In genomic region chr1:197178998-197179397, GRCh38 we compare ENCODE assay signal across 11 cellular contexts. TPM values are rescaled to one million over a fixed set of nuclear protein-coding genes. Genes with fewer than 3 reads are reported as not detected.
DNase-seq lines count a peak whose midpoint lies in the region; ATAC-seq, FAIRE-seq and TF ChIP-seq lines count a peak whose summit lies in the region.
"Had no signal": no experiment of that assay in that cellular context is flagged by ENCODE, and none has a peak within 500 bp of the region (broad histone marks: within the 10 kb centered on the region; RNA-seq: fewer than 3 reads in every experiment).

No MANE protein-coding gene starts in this region.

- ATAC-seq in GM21360 (IDR thresholded peaks at IDR 0.05; ENCODE audit: unreplicated experiment) (peak; percentile 49), HG03520 (IDR thresholded peaks at IDR 0.05; ENCODE audit: unreplicated experiment) (peak; percentile 59), gastrocnemius medialis (no peak), T-cell (replicated peaks in 1 of 4) (no peak)

- no peaks in the 10 kb centered on the region for H3K9me3 ChIP-seq in endothelial cell of umbilical vein (replicated peaks; ENCODE audit: control insufficient read depth, insufficient read depth, low read length)
- no peaks in the 10 kb centered on the region for H3K9me3 ChIP-seq in gastrocnemius medialis

- no peak overlapping the region for H3K27ac Mint-ChIP-seq in T-cell

- H3K36me3 ChIP-seq in endothelial cell of umbilical vein (ENCODE audit: control insufficient read depth in 2 of 2, extremely low read depth in 1 of 2, insufficient read depth in 2 of 2, low read length in 2 of 2) (no peaks in the 10 kb centered on the region), gastrocnemius medialis (peaks cover 0 to 46% of the 10 kb centered on the region in 2 donors), H7 (replicated peaks; ENCODE audit: control insufficient read depth, insufficient read depth, low read length) (peaks cover 5% of the 10 kb centered on the region)

- H4K20me1 ChIP-seq in endothelial cell of umbilical vein (replicated peaks; ENCODE audit: control insufficient read depth, extremely low read depth, insufficient read depth, low read length), result no peaks in the 10 kb centered on the region

- H3K27me3 Mint-ChIP-seq in T-cell, result no peaks in the 10 kb centered on the region

- in situ Hi-C loops in gastrocnemius medialis (cut with MboI; ENCODE audit: low sequenced_read_pairs in 4 of 4), result loop anchor here in 1 of 4 donors (25.0 kb wide), 2 partner anchors 183 to 733 kb away; partner anchors contain the start of genes C1orf53 and LHX9

- H3K4me3 ChIP-seq in AG10803 (ENCODE audit: low read length) (no peak overlapping the region), endothelial cell of umbilical vein (replicated peaks in 1 of 3; ENCODE audit: insufficient read depth in 1 of 3, low read depth in 1 of 3, low read length in 3 of 3) (no peak overlapping the region), gastrocnemius medialis (no peak overlapping the region), H7 (ENCODE audit: insufficient read depth, low read depth, low read length) (no peak overlapping the region)

- no peak overlapping the region for H3K4me2 ChIP-seq in endothelial cell of umbilical vein (ENCODE audit: insufficient read depth, low read length)

- peak; percentile 24 for FAIRE-seq in endothelial cell of umbilical vein (lab: Jason Lieb, UNC)
- FAIRE-seq: bronchial epithelial cell, HTR-8/SVneo had no signal

- H2AFZ ChIP-seq in endothelial cell of umbilical vein (ENCODE audit: low read depth, low read length), result no peak overlapping the region

- TF ChIP-seq POLR2A in endothelial cell of umbilical vein (IDR thresholded peaks at IDR 0.05; ENCODE audit: low read depth, low read length), result no peak
- no peak for TF ChIP-seq POLR2A in gastrocnemius medialis (IDR thresholded peaks at IDR 0.05)

- H3K4me3 Mint-ChIP-seq in T-cell, result no peak overlapping the region

- intact Hi-C loops in endothelial cell of umbilical vein (cut with micrococcal nuclease), result loop anchor here (10.0 kb wide), 1 partner anchor 354 kb away; no protein-coding TSS in a partner anchor
- intact Hi-C loops in gastrocnemius medialis (cut with DNase I; ENCODE audit: low total_unique reads), result no loop called here

- H3K27ac ChIP-seq in endothelial cell of umbilical vein (ENCODE audit: insufficient read depth, low read depth, low read length), result peak overlapping the region; percentile 51
- no peak overlapping the region for H3K27ac ChIP-seq in gastrocnemius medialis

- peaks cover 7 to 12% (median 8%) of the 10 kb centered on the region in 3 donors for H3K4me1 Mint-ChIP-seq in T-cell

- BruUV-seq in endothelial cell of umbilical vein (replicated peaks; lab: Mats Ljungman, UMichigan), result no TSS peak

- H3K9me1 ChIP-seq in endothelial cell of umbilical vein (replicated peaks; ENCODE audit: control insufficient read depth, extremely low read depth, insufficient read depth, low read length), result no peaks in the 10 kb centered on the region

- CTCF ChIA-PET in endothelial cell of umbilical vein (lab: Charles Lee) (interaction anchor here (0.7 to 3.0 kb wide), 17 partner anchors 11 to 272 kb away, joined by 3 to 105 read pairs (median 5); no protein-coding TSS in a partner anchor), T-cell (lab: Charles Lee) (interaction anchor here (0.7 to 2.5 kb wide), 9 partner anchors 15 to 178 kb away, joined by 3 to 25 read pairs (median 5); no protein-coding TSS in a partner anchor)

- POLR2A ChIA-PET in endothelial cell of umbilical vein (lab: Charles Lee), result no interaction called here
- POLR2A ChIA-PET in T-cell (lab: Charles Lee), result interaction anchor here in 1 of 2 donors (0.6 kb wide), 1 partner anchor 563 kb away, joined by 3 read pairs; no protein-coding TSS in a partner anchor

- peaks cover 36% of the 10 kb centered on the region for H3K36me3 Mint-ChIP-seq in T-cell

- TF ChIP-seq CTCF in AG10803 (conservative IDR thresholded peaks at IDR 0.05; ENCODE audit: low read length) (peak; percentile 41), endothelial cell of umbilical vein (IDR thresholded peaks at IDR 0.05; ENCODE audit: extremely low read depth in 1 of 2, insufficient read depth in 1 of 2, low read depth in 1 of 2, low read length in 2 of 2) (no peak), gastrocnemius medialis (IDR thresholded peaks at IDR 0.05 in 4 of 5, conservative IDR thresholded peaks at IDR 0.05 in 1 of 5) (no peak)

- H3K9ac ChIP-seq in endothelial cell of umbilical vein (replicated peaks; ENCODE audit: extremely low read depth, insufficient read depth, low read length), result peak overlapping the region; percentile 11

- peak; percentile 60 for DNase-seq in AG10803 (ENCODE audit: low read depth)
- DNase-seq in endothelial cell of umbilical vein (ENCODE audit: low read depth, low spot score), result peak; percentile 48
- DNase-seq in gastrocnemius medialis, result no peak
- DNase-seq in H7, result no peak
- DNase-seq in NCI-H2227 (lab: John Stamatoyannopoulos, UW; ENCODE audit: unreplicated experiment), result no peak
- DNase-seq in T-cell, result no peak
- DNase-seq: DMS79 treated with DMSO at 0.1 percent for 48 hours had no signal

- H3K27me3 ChIP-seq in endothelial cell of umbilical vein (ENCODE audit: control insufficient read depth in 2 of 2, insufficient read depth in 2 of 2, low read length in 2 of 2) (no peaks in the 10 kb centered on the region), gastrocnemius medialis (no peaks in the 10 kb centered on the region), H7 (ENCODE audit: control insufficient read depth, insufficient read depth, low read length) (no peaks in the 10 kb centered on the region)

- dilution Hi-C loops in endothelial cell of umbilical vein (cut with MboI; ENCODE audit: extremely low pct_ligation_motif_present, low sequenced_read_pairs), result no loop called here

- peaks cover 6% of the 10 kb centered on the region for H3K4me1 ChIP-seq in endothelial cell of umbilical vein (ENCODE audit: control insufficient read depth, extremely low read depth, insufficient read depth, low read length)
- peaks cover 0 to 2% of the 10 kb centered on the region in 2 donors for H3K4me1 ChIP-seq in gastrocnemius medialis

- H3K79me2 ChIP-seq in endothelial cell of umbilical vein (ENCODE audit: control insufficient read depth, insufficient read depth, low read length), result no peaks in the 10 kb centered on the region

- no peaks in the 10 kb centered on the region for H3K9me3 Mint-ChIP-seq in T-cell

TF ChIP-seq in endothelial cell of umbilical vein, 7 proteins besides CTCF, POLR2A, EP300 and RAD21:
- no peak for TF ChIP-seq MYC (IDR thresholded peaks at IDR 0.05; ENCODE audit: low read depth, low read length)
- no peak for TF ChIP-seq MAX (IDR thresholded peaks at IDR 0.05; ENCODE audit: insufficient read depth, insufficient read length)
- TF ChIP-seq JUN (IDR thresholded peaks at IDR 0.05; ENCODE audit: borderline replicate concordance, insufficient read depth, insufficient read length, low read depth), result no peak
- TF ChIP-seq EZH2 (IDR thresholded peaks at IDR 0.05; ENCODE audit: borderline replicate concordance, low read depth, low read length, severe bottlenecking), result no peak
TF ChIP-seq in endothelial cell of umbilical vein: peak in this region for 0.

RNA-seq across cellular contexts. Expression of gene ZBTB41, which starts 22.1 kb away (rescaled TPM):
- total RNA-seq in endothelial cell of umbilical vein, result 4.6 and 5.4 TPM in 2 replicates
- polyA plus RNA-seq in endothelial cell of umbilical vein, result 1.0 and 1.1 TPM in 2 replicates
- polyA plus RNA-seq in endothelial cell of umbilical vein (2011; cell fraction: cytosol; rRNA removed), result 0.98 and 1.2 TPM in 2 replicates
- 3.4 and 3.5 TPM in 2 replicates for polyA plus RNA-seq in endothelial cell of umbilical vein (2011; cell fraction: nucleus; rRNA removed)
- polyA plus RNA-seq in endothelial cell of umbilical vein (2012), result 2.4 and 2.7 TPM in 2 replicates
- polyA minus RNA-seq in endothelial cell of umbilical vein, result 6.2 and 6.4 TPM in 2 replicates
- 7.0 TPM for polyA minus RNA-seq in endothelial cell of umbilical vein (2011; cell fraction: cytosol; rRNA and poly(A)+ RNA removed)
- 7.1 and 10.9 TPM in 2 replicates for polyA minus RNA-seq in endothelial cell of umbilical vein (2011; cell fraction: nucleus; rRNA and poly(A)+ RNA removed)
- total RNA-seq in gastrocnemius medialis, result 10 to 100 TPM in 2 of 4 donors, 1 to 10 TPM in 2; 6.9 to 14.2 (median 10.9) TPM
- 7.3 and 10.8 TPM in 2 replicates for total RNA-seq in H7 (2014; rRNA removed; shearing (Covaris generic))
- 1 to 10 TPM; 8.3 to 9.9 (median 8.6) TPM for total RNA-seq in T-cell

RNA-seq across cellular contexts. Expression of gene ASPM, which starts 32.5 kb away (rescaled TPM):
- total RNA-seq in endothelial cell of umbilical vein, result 44.6 and 55.1 TPM in 2 replicates
- polyA plus RNA-seq in endothelial cell of umbilical vein, result 3.2 and 5.3 TPM in 2 replicates
- 7.7 and 8.2 TPM in 2 replicates for polyA plus RNA-seq in endothelial cell of umbilical vein (2011; cell fraction: cytosol; rRNA removed)
- polyA plus RNA-seq in endothelial cell of umbilical vein (2011; cell fraction: nucleus; rRNA removed), result 25.6 and 40.5 TPM in 2 replicates
- 9.4 and 27.8 TPM in 2 replicates for polyA plus RNA-seq in endothelial cell of umbilical vein (2012)
- polyA minus RNA-seq in endothelial cell of umbilical vein, result 17.3 and 21.9 TPM in 2 replicates
- 42.6 TPM for polyA minus RNA-seq in endothelial cell of umbilical vein (2011; cell fraction: cytosol; rRNA and poly(A)+ RNA removed)
- 36.0 and 61.4 TPM in 2 replicates for polyA minus RNA-seq in endothelial cell of umbilical vein (2011; cell fraction: nucleus; rRNA and poly(A)+ RNA removed)
- total RNA-seq in gastrocnemius medialis, result under 1 TPM; 0.05 to 0.52 (median 0.26) TPM
- 48.3 and 65.0 TPM in 2 replicates for total RNA-seq in H7 (2014; rRNA removed; shearing (Covaris generic))
- under 1 TPM; 0.41 to 0.93 (median 0.44) TPM for total RNA-seq in T-cell

Comparison
In these comparisons a context has a peak if more than half of its experiments do, and no peak if none do; other contexts are left out.
1. DNase-seq: peak in AG10803 (single experiment) and endothelial cell of umbilical vein (single experiment); none in gastrocnemius medialis (0 of 2), H7 (single experiment), NCI-H2227 (single experiment) and T-cell (0 of 34).
2. ATAC-seq: peak in GM21360 (single experiment) and HG03520 (single experiment); none in gastrocnemius medialis (0 of 2) and T-cell (0 of 4).
3. RNA of gene ASPM, which starts 32.5 kb away (total RNA-seq): 44.6 to 55.1 TPM in endothelial cell of umbilical vein and 48.3 to 65.0 TPM in H7; 0.41 to 0.93 TPM in T-cell and 0.05 to 0.52 TPM in gastrocnemius medialis; every median in the first group is over 10 times any median in the second.